ENCODE assay signal across 8 cellular contexts in genomic region chr16:22368200-22368826, GRCh38. TPM values are rescaled to one million over a fixed set of nuclear protein-coding genes. Genes with fewer than 3 reads are reported as not detected.
DNase-seq lines count a peak whose midpoint lies in the region; ATAC-seq, FAIRE-seq and TF ChIP-seq lines count a peak whose summit lies in the region.
"Not testable (repeated sequence)": the region's sequence is repeated elsewhere in the genome, so short reads cannot be mapped to it uniquely, and the experiment has no call there.

No MANE protein-coding gene starts in this region.

- not testable (repeated sequence) for TF ChIP-seq POLR2A in IMR-90 (IDR thresholded peaks at IDR 0.05; ENCODE audit: low read depth, low read length)

- not testable (repeated sequence) for H2BK120ac ChIP-seq in IMR-90 (ENCODE audit: low read depth, low read length)

- peaks cover 30% of the 10 kb centered on the region for H3K36me3 ChIP-seq in IMR-90 (ENCODE audit: control insufficient read depth, insufficient read depth, low read length)
- H3K36me3 ChIP-seq in bronchial epithelial cell (ENCODE audit: control insufficient read depth, insufficient read depth, low read length), result not testable (repeated sequence)

- peaks cover 14% of the 10 kb centered on the region for H3K9me1 ChIP-seq in IMR-90 (ENCODE audit: insufficient read depth, low read length)

- POLR2A ChIA-PET in CD4-positive, alpha-beta T cell (lab: Charles Lee), result interaction anchor here (1.2 to 2.3 kb wide), 3 partner anchors 10 to 31 kb away, joined by 5 to 10 read pairs (median 6); no protein-coding TSS in a partner anchor
- POLR2A ChIA-PET in IMR-90 (lab: Charles Lee; ENCODE audit: unreplicated experiment), result not testable (repeated sequence)
- POLR2A ChIA-PET in naive thymus-derived CD8-positive, alpha-beta T cell (lab: Charles Lee), result interaction anchor here (1.1 to 2.0 kb wide), 3 partner anchors 9 to 14 kb away, joined by 3 to 6 read pairs (median 4); no protein-coding TSS in a partner anchor

- H3K14ac ChIP-seq in IMR-90 (replicated peaks; ENCODE audit: low read depth, low read length), result not testable (repeated sequence)

- H3K27me3 Mint-ChIP-seq in CD4-positive, alpha-beta T cell; activated naive CD4-positive, alpha-beta T cell treated with anti-CD3 and anti-CD28 coated beads for 36 hours (ENCODE audit: low read depth); naive thymus-derived CD8-positive, alpha-beta T cell; stimulated activated naive CD8-positive, alpha-beta T cell treated with anti-CD3 and anti-CD28 coated beads, Interleukin-15, amount 100 ng/mL, for 72 hours: not testable (repeated sequence)

- CTCF ChIA-PET in CD4-positive, alpha-beta T cell (lab: Charles Lee), result interaction anchor here (0.7 kb wide), 1 partner anchor 9 kb away, joined by 3 read pairs; no protein-coding TSS in a partner anchor
- CTCF ChIA-PET in IMR-90 (lab: Yijun Ruan, JAX); activated naive CD4-positive, alpha-beta T cell treated with anti-CD3 and anti-CD28 coated beads for 36 hours (lab: Charles Lee): not testable (repeated sequence)

- H3K9ac ChIP-seq in IMR-90 (ENCODE audit: low read depth, low read length), result not testable (repeated sequence)

- peak overlapping the region; percentile 91 for H2BK5ac ChIP-seq in IMR-90 (ENCODE audit: low read depth, low read length, poor library complexity, severe bottlenecking)

- peak overlapping the region; percentile 73 for H3K4me3 Mint-ChIP-seq in CD4-positive, alpha-beta T cell
- H3K4me3 Mint-ChIP-seq in activated naive CD4-positive, alpha-beta T cell treated with anti-CD3 and anti-CD28 coated beads for 36 hours, result not testable (repeated sequence)
- peak overlapping the region; percentile 5 to 64 (median 46) for H3K4me3 Mint-ChIP-seq in naive thymus-derived CD8-positive, alpha-beta T cell
- peak overlapping the region; percentile 31 to 45 for H3K4me3 Mint-ChIP-seq in stimulated activated naive CD8-positive, alpha-beta T cell treated with anti-CD3 and anti-CD28 coated beads, Interleukin-15, amount 100 ng/mL, for 72 hours

- H2AK5ac ChIP-seq in IMR-90 (ENCODE audit: low read depth, low read length), result not testable (repeated sequence)

- not testable (repeated sequence) for H3K18ac ChIP-seq in IMR-90 (ENCODE audit: low read depth, low read length)

- H3K4ac ChIP-seq in IMR-90 (ENCODE audit: low read depth, low read length), result not testable (repeated sequence)

- BruUV-seq in IMR-90 (replicated peaks; lab: Mats Ljungman, UMichigan), result not testable (repeated sequence)

- not testable (repeated sequence) for H3K56ac ChIP-seq in IMR-90 (ENCODE audit: extremely low read depth, insufficient read depth, low read length)

- H2BK20ac ChIP-seq in IMR-90 (ENCODE audit: low read depth, low read length), result not testable (repeated sequence)

- in situ Hi-C loops in IMR-90 (cut with MboI; ENCODE audit: low sequenced_read_pairs), result not testable (repeated sequence)

- H2BK15ac ChIP-seq in IMR-90 (ENCODE audit: low read depth, low read length), result peak overlapping the region; percentile 23; the same call in 1 of the 3 replicates

- not testable (repeated sequence) for ATAC-seq in CD4-positive, alpha-beta T cell (ENCODE audit: poor library complexity); IMR-90 (ENCODE audit: low read depth); naive thymus-derived CD8-positive, alpha-beta T cell
- peak; percentile 55 to 61 for ATAC-seq in activated CD4-positive, CD25-positive, alpha-beta regulatory T cell treated with anti-CD3 and anti-CD28 coated beads, Interleukin-2, amount 50 U/mL, for 24 hours
- peak; percentile 55 for ATAC-seq in stimulated activated naive CD8-positive, alpha-beta T cell treated with anti-CD3 and anti-CD28 coated beads, Interleukin-15, amount 100 ng/mL, for 72 hours

- not testable (repeated sequence) for H3K23ac ChIP-seq in IMR-90 (ENCODE audit: low read depth, low read length)

- H2AK9ac ChIP-seq in IMR-90 (replicated peaks; ENCODE audit: low read depth, low read length, poor library complexity), result not testable (repeated sequence)

- not testable (repeated sequence) for H3K27me3 ChIP-seq in CD4-positive, alpha-beta T cell (ENCODE audit: control insufficient read depth, insufficient read depth, low read length); IMR-90 (ENCODE audit: control insufficient read depth, insufficient read depth, low read length); bronchial epithelial cell (ENCODE audit: control insufficient read depth, insufficient read depth, low read length)

- H4K8ac ChIP-seq in IMR-90 (ENCODE audit: low read depth in 2 of 2, low read length in 2 of 2), result peak overlapping the region; percentile 47 to 72; a peak in 1 of 4 replicates

- no CpG with 5 or more reads among the region's 8 CpGs for WGBS in IMR-90 (ENCODE audit: extremely low coverage in 2 of 2, insufficient read length in 1 of 2), 2 experiments

- H2AFZ ChIP-seq in IMR-90 (replicated peaks; ENCODE audit: low read length, poor library complexity), result not testable (repeated sequence)

- H4K20me1 ChIP-seq in IMR-90 (ENCODE audit: insufficient read depth, low read length), result peaks cover 93% of the 10 kb centered on the region

- not testable (repeated sequence) for TF ChIP-seq RAD21 in IMR-90 (IDR thresholded peaks at IDR 0.05; ENCODE audit: low read length)

- H3K9me3 Mint-ChIP-seq in CD4-positive, alpha-beta T cell; activated naive CD4-positive, alpha-beta T cell treated with anti-CD3 and anti-CD28 coated beads for 36 hours; naive thymus-derived CD8-positive, alpha-beta T cell: not testable (repeated sequence)
- H3K9me3 Mint-ChIP-seq in stimulated activated naive CD8-positive, alpha-beta T cell treated with anti-CD3 and anti-CD28 coated beads, Interleukin-15, amount 100 ng/mL, for 72 hours, result peaks cover 6 to 10% of the 10 kb centered on the region in 2 donors

- H3K27ac Mint-ChIP-seq in CD4-positive, alpha-beta T cell, result peak overlapping the region; percentile 97
- H3K27ac Mint-ChIP-seq in activated naive CD4-positive, alpha-beta T cell treated with anti-CD3 and anti-CD28 coated beads for 36 hours, result peak overlapping the region; percentile 73
- peak overlapping the region in 6 of 10 donors; percentile 24 to 94 (median 76) for H3K27ac Mint-ChIP-seq in naive thymus-derived CD8-positive, alpha-beta T cell
- peak overlapping the region in 1 of 2 donors; percentile 42 for H3K27ac Mint-ChIP-seq in stimulated activated naive CD8-positive, alpha-beta T cell treated with anti-CD3 and anti-CD28 coated beads, Interleukin-15, amount 100 ng/mL, for 72 hours

- not testable (repeated sequence) for H3K4me2 ChIP-seq in IMR-90 (ENCODE audit: low read depth, low read length)

- not testable (repeated sequence) for H3K9me3 ChIP-seq in CD4-positive, alpha-beta T cell (ENCODE audit: control insufficient read depth, low read length); IMR-90 (ENCODE audit: control insufficient read depth, insufficient read depth, low read length)

- H3K4me1 ChIP-seq in IMR-90 (ENCODE audit: control insufficient read depth, insufficient read depth, low read length), result peaks cover 20% of the 10 kb centered on the region

- H3K27ac ChIP-seq in CD4-positive, alpha-beta T cell (ENCODE audit: low read depth, low read length), result not testable (repeated sequence)
- peak overlapping the region; percentile 7; the same call in 1 of the 2 replicates for H3K27ac ChIP-seq in IMR-90 (ENCODE audit: insufficient read depth, low read length)

- intact Hi-C loops in CD4-positive, alpha-beta T cell (cut with DNase I, micrococcal nuclease); IMR-90 (cut with micrococcal nuclease); activated naive CD4-positive, alpha-beta T cell treated with anti-CD3 and anti-CD28 coated beads for 36 hours (cut with micrococcal nuclease): not testable (repeated sequence)

- not testable (repeated sequence) for H3K4me3 ChIP-seq in IMR-90 (ENCODE audit: insufficient read depth, low read depth, low read length); bronchial epithelial cell (ENCODE audit: low read depth, low read length)

- not testable (repeated sequence) for TF ChIP-seq CTCF in CD4-positive, alpha-beta T cell (IDR thresholded peaks at IDR 0.05); IMR-90 (conservative IDR thresholded peaks at IDR 0.05; ENCODE audit: low read depth, low read length); bronchial epithelial cell (IDR thresholded peaks at IDR 0.05; ENCODE audit: insufficient read depth, low read length, severe bottlenecking)

- DNase-seq in CD4-positive, alpha-beta T cell; IMR-90; activated naive CD4-positive, alpha-beta T cell treated with anti-CD3 and anti-CD28 coated beads for 36 hours; naive thymus-derived CD8-positive, alpha-beta T cell; stimulated activated naive CD8-positive, alpha-beta T cell treated with anti-CD3 and anti-CD28 coated beads, Interleukin-15, amount 100 ng/mL, for 72 hours: not testable (repeated sequence)
- peak; percentile 77 for DNase-seq in bronchial epithelial cell (ENCODE audit: low read depth)

- peaks cover 76% of the 10 kb centered on the region for H3K36me3 Mint-ChIP-seq in CD4-positive, alpha-beta T cell (ENCODE audit: low read depth)
- peaks cover 45% of the 10 kb centered on the region for H3K36me3 Mint-ChIP-seq in activated naive CD4-positive, alpha-beta T cell treated with anti-CD3 and anti-CD28 coated beads for 36 hours (ENCODE audit: low read depth)
- peaks cover 0 to 53% (median 9%) of the 10 kb centered on the region in 3 donors for H3K36me3 Mint-ChIP-seq in naive thymus-derived CD8-positive, alpha-beta T cell

- H4K91ac ChIP-seq in IMR-90 (ENCODE audit: insufficient read depth, low read depth, low read length), result not testable (repeated sequence)

- H3K79me1 ChIP-seq in IMR-90 (ENCODE audit: low read depth in 1 of 2, low read length in 2 of 2), result peaks cover 16 to 69% of the 10 kb centered on the region in 2 experiments

- H4K5ac ChIP-seq in IMR-90 (ENCODE audit: low read depth, low read length), result not testable (repeated sequence)

- dilution Hi-C loops in IMR-90 (cut with HindIII; ENCODE audit: low sequenced_read_pairs, unreplicated experiment), result not testable (repeated sequence)

- not testable (repeated sequence) for FAIRE-seq in bronchial epithelial cell (lab: Jason Lieb, UNC)
- peak; percentile 5 for FAIRE-seq in islet of Langerhans (lab: Jason Lieb, UNC)

- peaks cover 93% of the 10 kb centered on the region for H3K4me1 Mint-ChIP-seq in CD4-positive, alpha-beta T cell (ENCODE audit: low read depth)
- peaks cover 81% of the 10 kb centered on the region for H3K4me1 Mint-ChIP-seq in activated naive CD4-positive, alpha-beta T cell treated with anti-CD3 and anti-CD28 coated beads for 36 hours (ENCODE audit: low read depth)
- peaks cover 32 to 94% (median 88%) of the 10 kb centered on the region in 4 donors for H3K4me1 Mint-ChIP-seq in naive thymus-derived CD8-positive, alpha-beta T cell
- H3K4me1 Mint-ChIP-seq in stimulated activated naive CD8-positive, alpha-beta T cell treated with anti-CD3 and anti-CD28 coated beads, Interleukin-15, amount 100 ng/mL, for 72 hours, result peaks cover 84% of the 10 kb centered on the region

RNA-seq across cellular contexts. Expression of gene CDR2, which starts 6.1 kb away (rescaled TPM):
- 100 to 1,000 TPM; 104 to 113 TPM for total RNA-seq in CD4-positive, alpha-beta T cell
- total RNA-seq in IMR-90 (2012; rRNA removed) (44.2 and 48.4 TPM in 2 replicates), bronchial epithelial cell (16.8 and 25.3 TPM in 2 replicates)
- 33.1 and 37.7 TPM in 2 replicates for polyA plus RNA-seq in IMR-90 (2012; rRNA removed)
- 22.5 and 26.0 TPM in 2 replicates for polyA plus RNA-seq in IMR-90 (2012; cell fraction: cytosol; rRNA removed)
- 15.0 and 38.4 TPM in 2 replicates for polyA plus RNA-seq in IMR-90 (2012; cell fraction: nucleus; rRNA removed; ENCODE audit: low replicate concordance)
- 10 to 100 TPM; 42.5 to 42.8 TPM for total RNA-seq in activated naive CD4-positive, alpha-beta T cell treated with anti-CD3 and anti-CD28 coated beads for 36 hours
- total RNA-seq in naive thymus-derived CD8-positive, alpha-beta T cell, result 10 to 100 TPM; 68.7 to 78.3 TPM
- 10 to 100 TPM; 46.8 to 91.0 (median 66.9) TPM for polyA plus RNA-seq in naive thymus-derived CD8-positive, alpha-beta T cell
